Comparison of ENCODE assay signal across 8 cellular contexts in the genomic region with DNA sequence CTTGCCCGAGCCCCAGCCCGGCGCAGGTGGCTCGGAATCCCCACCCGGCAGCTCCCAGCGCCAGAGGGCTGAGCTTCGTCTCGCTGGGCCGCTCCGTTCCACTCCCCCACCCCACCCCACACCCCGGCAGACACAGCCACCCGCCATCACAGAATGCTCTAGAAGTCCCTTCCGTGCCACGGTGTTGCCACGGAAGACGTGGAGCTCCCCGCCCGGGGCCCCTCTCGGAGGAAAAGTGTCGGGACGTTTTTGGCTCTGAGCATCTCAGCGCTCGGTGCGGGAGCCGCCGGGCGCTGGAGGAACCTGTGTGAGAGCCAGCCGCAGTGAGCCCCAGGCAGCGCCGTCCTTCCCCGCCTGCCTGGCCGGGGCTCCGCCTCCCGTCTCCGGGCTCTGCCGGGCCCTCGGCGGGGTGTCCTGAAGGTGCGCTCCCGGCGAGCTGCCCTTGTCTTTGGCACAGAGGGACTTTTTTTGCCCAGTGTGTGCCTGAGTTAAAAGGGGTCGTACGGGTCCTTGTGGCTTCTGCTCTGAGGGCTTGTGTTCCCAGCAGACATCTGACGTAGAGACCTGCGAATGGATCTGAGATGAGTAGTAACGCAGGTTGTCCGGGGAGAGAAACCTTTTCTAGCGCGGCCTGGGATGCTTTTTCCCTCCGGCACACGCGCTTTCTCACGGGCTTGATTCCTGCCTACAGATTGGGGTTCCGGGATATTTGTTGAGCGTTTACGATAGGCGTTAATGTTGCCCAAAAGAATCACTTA. TPM values are rescaled to one million over a fixed set of nuclear protein-coding genes. Genes with fewer than 3 reads are reported as not detected.
DNase-seq lines count a peak whose midpoint lies in the region; ATAC-seq and TF ChIP-seq lines count a peak whose summit lies in the region.

No MANE protein-coding gene starts in this region.

- intact Hi-C loops in right cardiac atrium (cut with DNase I): loop anchor here in 3 of 4 donors (5.0 kb wide), 1 partner anchor 97 kb away; no protein-coding TSS in a partner anchor
- intact Hi-C loops in uterus (cut with DNase I; ENCODE audit: low total_unique reads): no loop called here

- no peaks in the 10 kb centered on the region for H3K9me3 ChIP-seq in SK-N-MC (ENCODE audit: low read depth, low read length)
- H3K9me3 ChIP-seq in right cardiac atrium (ENCODE audit: control insufficient read depth, low read length): no peaks in the 10 kb centered on the region
- no peaks in the 10 kb centered on the region for H3K9me3 ChIP-seq in uterus

- peak overlapping the region; percentile 91 for H3K4me3 ChIP-seq in SK-N-MC
- H3K4me3 ChIP-seq in right cardiac atrium (ENCODE audit: low read length): peak overlapping the region; percentile 59
- peak overlapping the region; percentile 62 for H3K4me3 ChIP-seq in rectal smooth muscle tissue (ENCODE audit: low read length)
- peak overlapping the region; percentile 83 to 98 for H3K4me3 ChIP-seq in uterus

- DNase-seq in EL (peak; percentile 64), HT-29 (ENCODE audit: low spot score) (peak; percentile 55), SK-N-MC (ENCODE audit: low read depth, low spot score) (no peak), amniotic epithelial cell (ENCODE audit: low read depth) (peak; percentile 40), right cardiac atrium (peak; percentile 60 to 83 (median 79)), uterus (peak; percentile 37 to 51), AML-193 (lab: John Stamatoyannopoulos, UW) (no peak)

- TF ChIP-seq POLR2A in uterus (IDR thresholded peaks at IDR 0.05): peak; percentile 11 to 39

- no peak for TF ChIP-seq CTCF in uterus (IDR thresholded peaks at IDR 0.05)

- WGBS in right cardiac atrium: 3% methylated on average over 57 of the region's 57 CpGs

- peak overlapping the region; percentile 65 for H3K9ac ChIP-seq in SK-N-MC (ENCODE audit: insufficient read length)
- peak overlapping the region; percentile 87 for H3K9ac ChIP-seq in rectal smooth muscle tissue (ENCODE audit: low read length)

- peak; percentile 17 to 33 for ATAC-seq in right cardiac atrium

- no peaks in the 10 kb centered on the region for H3K36me3 ChIP-seq in SK-N-MC (ENCODE audit: insufficient read depth, low read length)
- H3K36me3 ChIP-seq in rectal smooth muscle tissue (ENCODE audit: control insufficient read depth, insufficient read depth, low read length): no peaks in the 10 kb centered on the region
- no peaks in the 10 kb centered on the region for H3K36me3 ChIP-seq in uterus

- no peaks in the 10 kb centered on the region for H3K4me1 ChIP-seq in right cardiac atrium (ENCODE audit: control insufficient read depth, insufficient read depth, low read length)
- H3K4me1 ChIP-seq in rectal smooth muscle tissue (ENCODE audit: control insufficient read depth, insufficient read depth, low read length): peaks cover 8% of the 10 kb centered on the region
- H3K4me1 ChIP-seq in uterus: peaks cover 0 to 5% of the 10 kb centered on the region in 2 donors

- H3K27ac ChIP-seq in SK-N-MC (no peak overlapping the region), right cardiac atrium (ENCODE audit: low read length) (peak overlapping the region; percentile 84), rectal smooth muscle tissue (ENCODE audit: low read depth, low read length) (peak overlapping the region; percentile 97), uterus (peak overlapping the region; percentile 96 to 98)

- H3K27me3 ChIP-seq in right cardiac atrium (ENCODE audit: control insufficient read depth, insufficient read depth) (no peaks in the 10 kb centered on the region), rectal smooth muscle tissue (ENCODE audit: control insufficient read depth, insufficient read depth, low read length) (no peaks in the 10 kb centered on the region), uterus (no peaks in the 10 kb centered on the region)

RNA-seq across cellular contexts. Expression of gene ZCCHC2, which starts 1.8 kb away (rescaled TPM):
- 19.7 and 20.3 TPM in 2 replicates for total RNA-seq in HT-29 (2014; rRNA removed; shearing (Covaris generic))
- total RNA-seq in right cardiac atrium (10 to 100 TPM; 14.0 to 21.7 (median 18.4) TPM), uterus (10 to 100 TPM in 3 of 4 donors, 1 to 10 TPM in 1; 7.4 to 44.8 (median 15.5) TPM)
- 5.4 TPM for polyA plus RNA-seq in right cardiac atrium

Comparison
In these comparisons a context has a peak if more than half of its experiments do, and no peak if none do; other contexts are left out.
1. DNase-seq: peak in EL (single experiment), HT-29 (single experiment), amniotic epithelial cell (single experiment), right cardiac atrium (3 of 3) and uterus (2 of 2); none in SK-N-MC (single experiment) and AML-193 (0 of 2).
2. Peak in every context shown above with its lines, with median percentiles within 50 percentile points of each other: H3K4me3 ChIP-seq.